In genomic region chr9:125413579-125413978, GRCh38 we compare ENCODE assay signal across 27 cellular contexts.
"Had no signal": no experiment of that assay in that cellular context is flagged by ENCODE, and none has a peak within 500 bp of the region (broad histone marks: within the 10 kb centered on the region; RNA-seq: fewer than 3 reads in every experiment).

No MANE protein-coding gene starts in this region.

- ATAC-seq: stimulated activated effector memory CD8-positive, alpha-beta T cell treated with anti-CD3 and anti-CD28 coated beads, Interleukin-12 subunit alpha, Interleukin-12 subunit beta, amount 100 ng/mL, for 72 hours; stimulated activated memory B cell treated with anti-CD40 and anti-IgM and Interleukin-4, amounts not matched to agents 10 μg/mL and 1 μg/mL and 100 μg/mL, for 72 hours; stimulated activated naive B cell treated with anti-CD40 and anti-IgM and Interleukin-4, amounts not matched to agents 10 μg/mL and 1 μg/mL and 100 μg/mL, for 72 hours; stimulated activated naive CD8-positive, alpha-beta T cell treated with anti-CD3 and anti-CD28 coated beads, Interleukin-15, amount 100 ng/mL, for 72 hours; stimulated activated naive CD8-positive, alpha-beta T cell treated with anti-CD3 and anti-CD28 coated beads, Interleukin-15, Interleukin-2, amounts not matched to agents 100 U/mL and 50 U/mL, for 24 hours; upper lobe of right lung had no signal

- H3K36me3 ChIP-seq: stomach, suprapubic skin, thoracic aorta, thyroid gland, tibial artery, tibial nerve, transverse colon, upper lobe of left lung, upper lobe of right lung, uterus, vagina had no signal

- H3K4me3 ChIP-seq: stomach, suprapubic skin, testis, thoracic aorta, thyroid gland, tibial artery, tibial nerve, transverse colon, upper lobe of left lung, upper lobe of right lung, uterus, vagina had no signal

- H3K9me3 ChIP-seq: stomach, suprapubic skin, testis, thoracic aorta, thyroid gland, tibial artery, tibial nerve, transverse colon, upper lobe of left lung, upper lobe of right lung, uterus, vagina had no signal

- H3K4me1 ChIP-seq: testis, upper lobe of right lung, uterus had no signal

- FAIRE-seq: urothelium cell line had no signal

- H3K27me3 ChIP-seq: testis, thyroid gland, upper lobe of left lung, upper lobe of right lung, uterus, vagina had no signal

- DNase-seq: stimulated activated CD4-positive, alpha-beta T cell treated with anti-CD3 and anti-CD28 coated beads, Interleukin-2, amount 100 ng/mL, for 48 hours; stimulated activated CD4-positive, alpha-beta T cell treated with anti-CD3 and anti-CD28 coated beads, Interleukin-4, amount 100 ng/mL, for 1 hour; stimulated activated CD4-positive, alpha-beta T cell treated with anti-CD3 and anti-CD28 coated beads, Interleukin-4, amount 100 ng/mL, for 24 hours; stimulated activated CD4-positive, alpha-beta T cell treated with anti-CD3 and anti-CD28 coated beads, Interleukin-4, amount 100 ng/mL, for 4 hours; stimulated activated CD8-positive, alpha-beta memory T cell treated with anti-CD3 and anti-CD28 coated beads, Interleukin-4, amount 100 ng/mL, for 48 hours; stimulated activated naive B cell treated with anti-CD40 and anti-IgM and Interleukin-4, amounts not matched to agents 10 μg/mL and 1 μg/mL and 100 μg/mL, for 72 hours; stimulated activated naive CD4-positive, alpha-beta T cell; stimulated activated naive CD4-positive, alpha-beta T cell treated with Interleukin-2 at 50 U/mL for 16 hours; stimulated activated naive CD8-positive, alpha-beta T cell treated with anti-CD3 and anti-CD28 coated beads, Interleukin-15, amount 100 ng/mL, for 72 hours; stimulated activated naive CD8-positive, alpha-beta T cell treated with anti-CD3 and anti-CD28 coated beads, Interleukin-15, Interleukin-2, amounts not matched to agents 100 U/mL and 50 U/mL, for 24 hours; stomach; substantia nigra; testis; thyroid gland; tibial artery; transverse colon; trophoblast cell; upper lobe of left lung; upper lobe of right lung; uterus had no signal

- H3K27ac ChIP-seq: stomach, suprapubic skin, testis, thoracic aorta, thyroid gland, tibial artery, tibial nerve, transverse colon, upper lobe of left lung, upper lobe of right lung, uterus, vagina had no signal
